In genomic region chr13:47628666-47629065, GRCh38 we compare ENCODE assay signal across 32 cellular contexts.
DNase-seq lines count a peak whose midpoint lies in the region; ATAC-seq and TF ChIP-seq lines count a peak whose summit lies in the region.
"Had no signal": no experiment of that assay in that cellular context is flagged by ENCODE, and none has a peak within 500 bp of the region (broad histone marks: within the 10 kb centered on the region; RNA-seq: fewer than 3 reads in every experiment).

No MANE protein-coding gene starts in this region.

- no peak for ATAC-seq in GM18520 (IDR thresholded peaks at IDR 0.05; ENCODE audit: unreplicated experiment)
- ATAC-seq: A549; activated T-helper 17 cell treated with anti-CD3 and anti-CD28 coated beads, Interleukin-2, amount 50 U/mL, for 72 hours; Right ventricle myocardium inferior; stimulated activated naive B cell treated with anti-CD40 and anti-IgM and Interleukin-4, amounts not matched to agents 10 μg/mL and 1 μg/mL and 100 μg/mL, for 72 hours had no signal

- no peak overlapping the region for H3K4me3 ChIP-seq in GM23248
- H3K4me3 ChIP-seq in foreskin fibroblast (ENCODE audit: low read depth in 1 of 2, low read length in 2 of 2), result no peak overlapping the region
- H3K4me3 ChIP-seq: A549; BLaER1 treated with 17β-estradiol and CSF1 and Interleukin-3, amounts not matched to agents 10 nM and 100 nM; ovary; spleen; testis; uterus had no signal

- H3K27ac Mint-ChIP-seq in glutamatergic neuron (ENCODE audit: unreplicated experiment), result no peak overlapping the region
- H3K27ac Mint-ChIP-seq: activated B cell treated with CpG ODN at 0.5 μM for 24 hours; activated naive CD4-positive, alpha-beta T cell treated with anti-CD3 and anti-CD28 coated beads, Interleukin-2, amount 50 U/mL, for 24 hours; activated T-helper 17 cell treated with anti-CD3 and anti-CD28 coated beads, Interleukin-2, amount 50 U/mL, for 72 hours; nephron; stimulated activated naive B cell treated with anti-CD40 and anti-IgM and Interleukin-4, amounts not matched to agents 10 μg/mL and 1 μg/mL and 100 μg/mL, for 72 hours had no signal

- H4K20me1 ChIP-seq in GM23248 (ENCODE audit: insufficient read depth), result no peaks in the 10 kb centered on the region
- H4K20me1 ChIP-seq: BLaER1 treated with 17β-estradiol and CSF1 and Interleukin-3, amounts not matched to agents 10 nM and 100 nM had no signal

- H3K9me2 ChIP-seq in GM23248 (ENCODE audit: insufficient read depth), result no peaks in the 10 kb centered on the region; the same call in 1 of the 2 replicates

- peaks cover 8% of the 10 kb centered on the region for H3K36me3 Mint-ChIP-seq in glutamatergic neuron (ENCODE audit: unreplicated experiment)
- H3K36me3 Mint-ChIP-seq: activated naive CD4-positive, alpha-beta T cell treated with anti-CD3 and anti-CD28 coated beads, Interleukin-2, amount 50 U/mL, for 24 hours; stimulated activated naive B cell treated with anti-CD40 and anti-IgM and Interleukin-4, amounts not matched to agents 10 μg/mL and 1 μg/mL and 100 μg/mL, for 72 hours had no signal

- H3K9me3 ChIP-seq in GM23248 (ENCODE audit: low read depth), result no peaks in the 10 kb centered on the region
- H3K9me3 ChIP-seq: A549, ovary, testis, uterus had no signal

- H3K4me3 Mint-ChIP-seq in glutamatergic neuron (ENCODE audit: unreplicated experiment), result no peak overlapping the region
- H3K4me3 Mint-ChIP-seq: activated B cell treated with CpG ODN at 0.5 μM for 24 hours; activated naive CD4-positive, alpha-beta T cell treated with anti-CD3 and anti-CD28 coated beads, Interleukin-2, amount 50 U/mL, for 24 hours; activated T-helper 17 cell treated with anti-CD3 and anti-CD28 coated beads, Interleukin-2, amount 50 U/mL, for 72 hours; nephron; stimulated activated naive B cell treated with anti-CD40 and anti-IgM and Interleukin-4, amounts not matched to agents 10 μg/mL and 1 μg/mL and 100 μg/mL, for 72 hours had no signal

- WGBS in GM23248 (ENCODE audit: low coverage in 1 of 2, low lambda C conversion rate in 2 of 2, missing lambda C conversion rate in 2 of 2), 2 experiments, result 21 to 23% methylated on average over 2 of the region's 2 CpGs

- no peaks in the 10 kb centered on the region for H3K36me3 ChIP-seq in GM23248 (ENCODE audit: low read depth)
- H3K36me3 ChIP-seq: BLaER1 treated with 17β-estradiol and CSF1 and Interleukin-3, amounts not matched to agents 10 nM and 100 nM; ovary; spleen; uterus had no signal

- peaks cover 12% of the 10 kb centered on the region; the same call in 1 of the 2 replicates for H3K4me1 ChIP-seq in GM23248 (ENCODE audit: insufficient read depth)
- H3K4me1 ChIP-seq: A549, spleen, testis, uterus had no signal

- no peak overlapping the region for H3K9ac ChIP-seq in GM23248
- H3K9ac ChIP-seq: BLaER1 treated with 17β-estradiol and CSF1 and Interleukin-3, amounts not matched to agents 10 nM and 100 nM had no signal

- no peak overlapping the region for H3K27ac ChIP-seq in GM23248
- H3K27ac ChIP-seq: A549; BLaER1 treated with 17β-estradiol and CSF1 and Interleukin-3, amounts not matched to agents 10 nM and 100 nM; epithelial cell of prostate; ovary; spleen; testis; uterus had no signal

- in situ Hi-C loops in GM23248 (cut with MboI), result no loop called here

- H3K4me1 Mint-ChIP-seq in glutamatergic neuron (ENCODE audit: low read depth, unreplicated experiment), result peaks cover 8% of the 10 kb centered on the region
- H3K4me1 Mint-ChIP-seq: activated B cell treated with CpG ODN at 0.5 μM for 24 hours; activated naive CD4-positive, alpha-beta T cell treated with anti-CD3 and anti-CD28 coated beads, Interleukin-2, amount 50 U/mL, for 24 hours; activated T-helper 17 cell treated with anti-CD3 and anti-CD28 coated beads, Interleukin-2, amount 50 U/mL, for 72 hours; stimulated activated naive B cell treated with anti-CD40 and anti-IgM and Interleukin-4, amounts not matched to agents 10 μg/mL and 1 μg/mL and 100 μg/mL, for 72 hours had no signal

- TF ChIP-seq CTCF in foreskin fibroblast (IDR thresholded peaks at IDR 0.05; ENCODE audit: low read depth, low read length) (no peak), glutamatergic neuron (IDR thresholded peaks at IDR 0.05; ENCODE audit: partially characterized antibody, unreplicated experiment) (no peak)

- H3K79me2 ChIP-seq in GM23248 (ENCODE audit: insufficient read depth), result no peaks in the 10 kb centered on the region

- H2AFZ ChIP-seq in GM23248, result no peak overlapping the region

- H3K27me3 Mint-ChIP-seq in glutamatergic neuron (ENCODE audit: unreplicated experiment), result no peaks in the 10 kb centered on the region

- DNase-seq in AG08395 (ENCODE audit: low spot score), result peak; percentile 14
- DNase-seq in GM23248, result peak; percentile 69
- peak; percentile 40 for DNase-seq in RPMI7951 (ENCODE audit: low read depth)
- peak; percentile 7 to 23 for DNase-seq in foreskin fibroblast
- no peak for DNase-seq in glutamatergic neuron
- DNase-seq in LoVo (ENCODE audit: low spot score), result no peak
- DNase-seq in SKM-1 treated with dmso at 0.1 percent for 144 hours (lab: John Stamatoyannopoulos, UW; ENCODE audit: unreplicated experiment), result no peak
- DNase-seq: activated B cell treated with CpG ODN at 0.5 μM for 24 hours; activated CD4-positive, alpha-beta T cell treated with anti-CD3 and anti-CD28 coated beads, Interleukin-2, amount 50 U/mL, for 48 hours; activated CD8-positive, alpha-beta memory T cell treated with anti-CD3 and anti-CD28 coated beads, Interleukin-2, amount 50 U/mL, for 48 hours; anterior cingulate cortex; H7; hypothalamus; NCI-H1092; NCI-H187 treated with DMSO at 0.1 percent for 48 hours; NCI-H526 treated with DMSO at 0.1 percent for 48 hours; ovary; retina; spleen; stimulated activated CD4-positive, alpha-beta T cell treated with anti-CD3 and anti-CD28 coated beads, Interleukin-2, amount 100 ng/mL, for 48 hours; stimulated activated naive B cell treated with anti-CD40 and anti-IgM and Interleukin-4, amounts not matched to agents 10 μg/mL and 1 μg/mL and 100 μg/mL, for 72 hours; T-helper 9 cell; testis; uterus had no signal

- H3K4me2 ChIP-seq in GM23248 (ENCODE audit: unreplicated experiment), result no peak overlapping the region
- H3K4me2 ChIP-seq: A549; BLaER1 treated with 17β-estradiol and CSF1 and Interleukin-3, amounts not matched to agents 10 nM and 100 nM had no signal

- no peaks in the 10 kb centered on the region for H3K27me3 ChIP-seq in GM23248 (replicated peaks; ENCODE audit: insufficient read depth)
- H3K27me3 ChIP-seq: BLaER1 treated with 17β-estradiol and CSF1 and Interleukin-3, amounts not matched to agents 10 nM and 100 nM; ovary; testis; uterus had no signal

- H3F3A ChIP-seq in GM23248 (ENCODE audit: insufficient read depth), result peaks cover 14% of the 10 kb centered on the region

- peaks cover 4% of the 10 kb centered on the region for H3K9me3 Mint-ChIP-seq in glutamatergic neuron (ENCODE audit: unreplicated experiment)

Comparison
In these comparisons a context has a peak if more than half of its experiments do, and no peak if none do; other contexts are left out.
1. DNase-seq: peak in AG08395 (single experiment), GM23248 (single experiment), RPMI7951 (single experiment) and foreskin fibroblast (2 of 2); none in glutamatergic neuron (single experiment), LoVo (single experiment) and SKM-1 treated with dmso at 0.1 percent for 144 hours (single experiment).